ENCODE assay signal across 34 cellular contexts in genomic region chr6:115216835-115217234, GRCh38.
"Had no signal": no experiment of that assay in that cellular context is flagged by ENCODE, and none has a peak within 500 bp of the region (broad histone marks: within the 10 kb centered on the region; RNA-seq: fewer than 3 reads in every experiment).

No MANE protein-coding gene starts in this region.

- DNase-seq: Karpas-422, Kasumi-1, KG1, MG63, MM.1S, MV-4-11, NCI-H1048, NCI-H1092, NCI-H1092 treated with DMSO at 0.1 percent for 48 hours, NCI-H1105, NCI-H1105 treated with DMSO at 0.1 percent for 48 hours, NCI-H1417, NCI-H1417 treated with DMSO at 0.1 percent for 48 hours, NCI-H1436, NCI-H1436 treated with DMSO at 0.1 percent for 48 hours, NCI-H146, NCI-H1694, NCI-H1694 treated with DMSO at 0.1 percent for 48 hours, NCI-H187, NCI-H187 treated with DMSO at 0.1 percent for 48 hours, NCI-H1930, NCI-H2029, NCI-H2029 treated with DMSO at 0.1 percent for 48 hours, NCI-H2081, NCI-H2081 treated with DMSO at 0.1 percent for 48 hours, NCI-H2107, NCI-H2171, NCI-H2171 treated with DMSO at 0.1 percent for 48 hours, NCI-H2227 treated with DMSO at 0.1 percent for 48 hours, NCI-H226, NCI-H345, NCI-H446, NCI-H446 treated with DMSO at 0.1 percent for 48 hours had no signal

- H3K36me3 ChIP-seq: MG63 had no signal

- H3K4me2 ChIP-seq: KMS-11 had no signal

- H3K27me3 ChIP-seq: MG63 had no signal

- H3K27ac ChIP-seq: KMS-11 had no signal

- H3K4me3 ChIP-seq: MG63 had no signal

- H3K9me3 ChIP-seq: MG63 had no signal

- H3K9ac ChIP-seq: KMS-11 had no signal
